Comparison of ENCODE assay signal across 25 cellular contexts in the genomic region with DNA sequence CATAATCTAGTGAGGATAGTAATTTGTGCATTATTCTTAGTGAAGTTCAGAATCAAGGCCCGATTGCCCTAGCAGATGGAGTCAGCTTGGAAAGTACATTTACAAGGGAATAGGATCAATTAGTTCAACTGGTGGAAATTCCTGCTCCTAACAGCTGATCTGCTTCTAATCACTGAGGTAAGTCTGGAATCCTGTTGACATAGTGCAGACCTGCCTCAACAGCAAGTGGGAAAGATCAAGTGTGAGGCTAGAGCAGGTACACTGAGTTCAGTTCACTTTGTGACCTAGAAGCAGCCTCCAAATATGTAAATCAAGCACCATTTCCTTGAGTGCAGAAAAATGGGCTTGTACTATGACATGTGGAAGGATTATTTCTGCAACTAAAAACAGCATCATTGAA.
"Had no signal": no experiment of that assay in that cellular context is flagged by ENCODE, and none has a peak within 500 bp of the region (broad histone marks: within the 10 kb centered on the region; RNA-seq: fewer than 3 reads in every experiment).

No MANE protein-coding gene starts in this region.

- H3K27ac ChIP-seq: coronary artery, heart left ventricle, neural progenitor cell, skin epidermis, suprapubic skin, tibial nerve, VCaP had no signal

- H3K27ac Mint-ChIP-seq: activated naive CD8-positive, alpha-beta T cell; neural progenitor cell; stimulated activated effector memory CD8-positive, alpha-beta T cell treated with anti-CD3 and anti-CD28 coated beads, Interleukin-12 subunit alpha, Interleukin-12 subunit beta, amount 100 ng/mL, for 72 hours had no signal

- H3K4me3 Mint-ChIP-seq: activated naive CD8-positive, alpha-beta T cell; naive B cell; neural progenitor cell; stimulated activated effector memory CD8-positive, alpha-beta T cell treated with anti-CD3 and anti-CD28 coated beads, Interleukin-12 subunit alpha, Interleukin-12 subunit beta, amount 100 ng/mL, for 72 hours; stimulated activated naive CD8-positive, alpha-beta T cell treated with anti-CD3 and anti-CD28 coated beads, Interleukin-15, amount 100 ng/mL, for 72 hours had no signal

- H3K4me1 Mint-ChIP-seq: naive B cell; neural progenitor cell; stimulated activated effector memory CD8-positive, alpha-beta T cell treated with anti-CD3 and anti-CD28 coated beads, Interleukin-12 subunit alpha, Interleukin-12 subunit beta, amount 100 ng/mL, for 72 hours had no signal

- H3K27me3 ChIP-seq: heart left ventricle, neural progenitor cell, suprapubic skin, tibial nerve had no signal

- H3K4me1 ChIP-seq: suprapubic skin, tibial nerve had no signal

- H3K9me3 Mint-ChIP-seq: naive B cell; neural progenitor cell; stimulated activated effector memory CD8-positive, alpha-beta T cell treated with anti-CD3 and anti-CD28 coated beads, Interleukin-12 subunit alpha, Interleukin-12 subunit beta, amount 100 ng/mL, for 72 hours; stimulated activated naive CD8-positive, alpha-beta T cell treated with anti-CD3 and anti-CD28 coated beads, Interleukin-15, amount 100 ng/mL, for 72 hours had no signal

- ATAC-seq: activated CD4-positive, CD25-positive, alpha-beta regulatory T cell treated with anti-CD3 and anti-CD28 coated beads, Interleukin-2, amount 50 U/mL, for 24 hours; esophagus mucosa; heart left ventricle; left lobe of liver; sciatic nerve; stimulated activated effector memory CD8-positive, alpha-beta T cell treated with anti-CD3 and anti-CD28 coated beads, Interleukin-12 subunit alpha, Interleukin-12 subunit beta, amount 100 ng/mL, for 72 hours; stimulated activated naive CD8-positive, alpha-beta T cell treated with anti-CD3 and anti-CD28 coated beads, Interleukin-15, amount 100 ng/mL, for 72 hours had no signal

- H2AFZ ChIP-seq: neural progenitor cell had no signal

- H3K4me2 ChIP-seq: neural progenitor cell had no signal

- H3K27me3 Mint-ChIP-seq: activated naive CD8-positive, alpha-beta T cell; naive B cell; stimulated activated naive CD8-positive, alpha-beta T cell treated with anti-CD3 and anti-CD28 coated beads, Interleukin-15, amount 100 ng/mL, for 72 hours had no signal

- H3K36me3 ChIP-seq: neural progenitor cell had no signal

- H3K4me3 ChIP-seq: coronary artery, heart left ventricle, lung, neural progenitor cell, skin epidermis, suprapubic skin, tibial nerve had no signal

- H3K36me3 Mint-ChIP-seq: stimulated activated effector memory CD8-positive, alpha-beta T cell treated with anti-CD3 and anti-CD28 coated beads, Interleukin-12 subunit alpha, Interleukin-12 subunit beta, amount 100 ng/mL, for 72 hours had no signal

- H3K9me3 ChIP-seq: heart left ventricle, suprapubic skin, tibial nerve had no signal

- H3K9ac ChIP-seq: neural progenitor cell had no signal

- DNase-seq: activated CD4-positive, alpha-beta T cell treated with anti-CD3 and anti-CD28 coated beads for 48 hours; activated CD4-positive, alpha-beta T cell treated with anti-CD3 and anti-CD28 coated beads, Interleukin-2, amount 50 U/mL, for 48 hours; activated CD8-positive, alpha-beta memory T cell treated with anti-CD3 and anti-CD28 coated beads for 24 hours; activated effector memory CD4-positive, alpha-beta T cell treated with Interleukin-2 at 50 U/mL for 16 hours; activated naive CD4-positive, alpha-beta T cell treated with Interleukin-2 at 50 U/mL for 16 hours; anterior cingulate cortex; foreskin fibroblast; heart left ventricle; kidney glomerular epithelial cell; naive B cell; stimulated activated CD4-positive, alpha-beta T cell treated with anti-CD3 and anti-CD28 coated beads, Interleukin-4, amount 100 ng/mL, for 24 hours; stimulated activated naive CD8-positive, alpha-beta T cell treated with anti-CD3 and anti-CD28 coated beads, Interleukin-15, amount 100 ng/mL, for 72 hours had no signal
